In the genomic region with DNA sequence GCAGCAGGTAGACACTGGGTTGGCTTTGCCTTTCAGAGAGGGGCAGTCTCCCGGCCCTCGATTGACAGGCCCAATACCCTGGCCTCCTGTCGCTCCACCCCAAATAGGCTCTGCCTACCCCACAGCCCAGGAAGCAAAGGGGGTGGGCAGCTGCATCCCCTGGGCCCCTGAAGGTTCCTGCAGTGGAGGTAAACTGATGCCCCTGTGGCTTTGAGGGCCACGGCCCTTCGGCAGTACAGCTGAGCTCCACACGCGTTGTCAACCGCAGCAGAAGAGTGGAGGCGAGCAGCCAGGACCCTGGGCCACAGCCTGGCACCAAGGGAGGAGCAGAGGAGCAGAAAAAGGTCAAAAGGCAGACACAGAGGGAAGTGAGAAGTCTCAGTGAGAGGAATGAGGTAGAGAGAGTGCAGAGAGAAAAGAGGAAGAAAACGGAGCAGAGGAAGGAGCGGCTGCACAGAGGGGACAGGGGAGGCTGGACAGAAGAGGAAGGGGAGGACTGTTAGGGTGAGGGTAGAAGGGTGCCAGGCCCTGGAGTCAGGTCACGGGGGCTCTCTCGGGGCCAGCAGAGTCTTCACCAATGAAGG, we compare ENCODE assay signal across 18 cellular contexts.
DNase-seq lines count a peak whose midpoint lies in the region; ATAC-seq and TF ChIP-seq lines count a peak whose summit lies in the region.
"Had no signal": no experiment of that assay in that cellular context is flagged by ENCODE, and none has a peak within 500 bp of the region (broad histone marks: within the 10 kb centered on the region; RNA-seq: fewer than 3 reads in every experiment).

No MANE protein-coding gene starts in this region.

- intact Hi-C loops in activated CD8-positive, alpha-beta T cell treated with anti-CD3 and anti-CD28 coated beads for 36 hours (cut with micrococcal nuclease), result no loop called here

- H3K27ac Mint-ChIP-seq in activated CD8-positive, alpha-beta T cell treated with anti-CD3 and anti-CD28 coated beads, Interleukin-2, amount 10 ng/mL, durations not matched to agents 7 days and 5 days, result peak overlapping the region; percentile 70
- no peak overlapping the region for H3K27ac Mint-ChIP-seq in activated CD8-positive, alpha-beta T cell treated with anti-CD3 and anti-CD28 coated beads for 36 hours
- H3K27ac Mint-ChIP-seq: activated CD4-positive, alpha-beta T cell treated with anti-CD3 and anti-CD28 coated beads, Interleukin-2, amount 10 ng/mL, durations not matched to agents 7 days and 5 days had no signal

- H3K4me1 Mint-ChIP-seq in activated CD8-positive, alpha-beta T cell treated with anti-CD3 and anti-CD28 coated beads, Interleukin-2, amount 10 ng/mL, durations not matched to agents 7 days and 5 days (ENCODE audit: low read depth), result no peaks in the 10 kb centered on the region
- no peaks in the 10 kb centered on the region for H3K4me1 Mint-ChIP-seq in activated CD8-positive, alpha-beta T cell treated with anti-CD3 and anti-CD28 coated beads for 36 hours (ENCODE audit: low read depth)

- no peaks in the 10 kb centered on the region for H3K9me3 Mint-ChIP-seq in activated CD8-positive, alpha-beta T cell treated with anti-CD3 and anti-CD28 coated beads, Interleukin-2, amount 10 ng/mL, durations not matched to agents 7 days and 5 days (ENCODE audit: insufficient read depth)
- H3K9me3 Mint-ChIP-seq in activated CD8-positive, alpha-beta T cell treated with anti-CD3 and anti-CD28 coated beads for 36 hours, result no peaks in the 10 kb centered on the region
- H3K9me3 Mint-ChIP-seq: activated CD4-positive, alpha-beta T cell treated with anti-CD3 and anti-CD28 coated beads, Interleukin-2, amount 10 ng/mL, durations not matched to agents 7 days and 5 days had no signal

- TF ChIP-seq CTCF in activated CD8-positive, alpha-beta T cell treated with anti-CD3 and anti-CD28 coated beads for 36 hours (IDR thresholded peaks at IDR 0.05), result no peak

- POLR2A ChIA-PET in activated CD8-positive, alpha-beta T cell treated with anti-CD3 and anti-CD28 coated beads, Interleukin-2, amount 10 ng/mL, durations not matched to agents 7 days and 5 days (lab: Charles Lee), result no interaction called here
- POLR2A ChIA-PET in activated CD8-positive, alpha-beta T cell treated with anti-CD3 and anti-CD28 coated beads for 36 hours (lab: Charles Lee), result interaction anchor here (0.7 kb wide), 1 partner anchor 384 kb away, joined by 5 read pairs; no protein-coding TSS in a partner anchor

- DNase-seq in activated CD8-positive, alpha-beta T cell treated with anti-CD3 and anti-CD28 coated beads, Interleukin-2, amount 10 ng/mL, durations not matched to agents 7 days and 5 days, result no peak
- no peak for DNase-seq in activated CD8-positive, alpha-beta T cell treated with anti-CD3 and anti-CD28 coated beads for 36 hours
- DNase-seq in OCI-M1 (lab: John Stamatoyannopoulos, UW), result peak; percentile 38
- peak; percentile 54 for DNase-seq in germinal center (ENCODE audit: low spot score)
- peak in 12 of 49 donors; percentile 13 to 50 (median 34) for DNase-seq in substantia nigra (lab: John Stamatoyannopoulos, UW)
- DNase-seq in activated T-cell treated with anti-CD3 and anti-CD28 coated beads, Interleukin-2, amount 50 U/mL, for 1 hour, result no peak
- no peak for DNase-seq in globus pallidus (ENCODE audit: low spot score)
- DNase-seq in NCI-H2107 treated with DMSO at 0.1 percent for 48 hours (lab: John Stamatoyannopoulos, UW; ENCODE audit: unreplicated experiment), result no peak
- DNase-seq: 8988T; activated CD4-positive, alpha-beta T cell treated with anti-CD3 and anti-CD28 coated beads, Interleukin-2, amount 10 ng/mL, durations not matched to agents 7 days and 5 days; cerebellar nuclear complex; glutamatergic neuron; IMR-90; islet precursor cell; NCI-H1436; T-helper 2 cell; trophoblast cell had no signal

- CTCF ChIA-PET in activated CD8-positive, alpha-beta T cell treated with anti-CD3 and anti-CD28 coated beads, Interleukin-2, amount 10 ng/mL, durations not matched to agents 7 days and 5 days (lab: Charles Lee), result interaction anchor here (0.6 to 1.7 kb wide), 2 partner anchors 34 to 200 kb away, joined by 3 to 4 read pairs; no protein-coding TSS in a partner anchor
- CTCF ChIA-PET in activated CD8-positive, alpha-beta T cell treated with anti-CD3 and anti-CD28 coated beads for 36 hours (lab: Charles Lee), result interaction anchor here (0.6 kb wide), 1 partner anchor 206 kb away, joined by 3 read pairs; no protein-coding TSS in a partner anchor

- no peak overlapping the region for H3K4me3 Mint-ChIP-seq in activated CD8-positive, alpha-beta T cell treated with anti-CD3 and anti-CD28 coated beads, Interleukin-2, amount 10 ng/mL, durations not matched to agents 7 days and 5 days
- no peak overlapping the region for H3K4me3 Mint-ChIP-seq in activated CD8-positive, alpha-beta T cell treated with anti-CD3 and anti-CD28 coated beads for 36 hours
- H3K4me3 Mint-ChIP-seq: activated CD4-positive, alpha-beta T cell treated with anti-CD3 and anti-CD28 coated beads, Interleukin-2, amount 10 ng/mL, durations not matched to agents 7 days and 5 days had no signal

- H3K27me3 Mint-ChIP-seq in activated CD8-positive, alpha-beta T cell treated with anti-CD3 and anti-CD28 coated beads, Interleukin-2, amount 10 ng/mL, durations not matched to agents 7 days and 5 days (ENCODE audit: low read depth), result no peaks in the 10 kb centered on the region
- peaks cover 2% of the 10 kb centered on the region for H3K27me3 Mint-ChIP-seq in activated CD8-positive, alpha-beta T cell treated with anti-CD3 and anti-CD28 coated beads for 36 hours
- H3K27me3 Mint-ChIP-seq: activated CD4-positive, alpha-beta T cell treated with anti-CD3 and anti-CD28 coated beads, Interleukin-2, amount 10 ng/mL, durations not matched to agents 7 days and 5 days had no signal

- H3K27ac ChIP-seq in substantia nigra (ENCODE audit: low read depth, low read length, poor library complexity, severe bottlenecking), result peak overlapping the region; percentile 62
- H3K27ac ChIP-seq: epithelial cell of prostate had no signal

- H3K36me3 Mint-ChIP-seq in activated CD8-positive, alpha-beta T cell treated with anti-CD3 and anti-CD28 coated beads, Interleukin-2, amount 10 ng/mL, durations not matched to agents 7 days and 5 days (ENCODE audit: low read depth), result no peaks in the 10 kb centered on the region
- no peaks in the 10 kb centered on the region for H3K36me3 Mint-ChIP-seq in activated CD8-positive, alpha-beta T cell treated with anti-CD3 and anti-CD28 coated beads for 36 hours (ENCODE audit: low read depth)

- no peak for ATAC-seq in activated CD8-positive, alpha-beta T cell treated with anti-CD3 and anti-CD28 coated beads, Interleukin-2, amount 10 ng/mL, durations not matched to agents 7 days and 5 days
- ATAC-seq in activated CD8-positive, alpha-beta T cell treated with anti-CD3 and anti-CD28 coated beads for 36 hours, result no peak

Comparison
In these comparisons a context has a peak if more than half of its experiments do, and no peak if none do; other contexts are left out.
1. DNase-seq: peak in OCI-M1 (single experiment) and germinal center (single experiment); none in activated CD8-positive, alpha-beta T cell treated with anti-CD3 and anti-CD28 coated beads, Interleukin-2, amount 10 ng/mL, durations not matched to agents 7 days and 5 days (single experiment), activated CD8-positive, alpha-beta T cell treated with anti-CD3 and anti-CD28 coated beads for 36 hours (single experiment), activated T-cell treated with anti-CD3 and anti-CD28 coated beads, Interleukin-2, amount 50 U/mL, for 1 hour (single experiment), globus pallidus (single experiment) and NCI-H2107 treated with DMSO at 0.1 percent for 48 hours (single experiment).